In genomic region chr16:11396241-11397048, GRCh38 we compare ENCODE assay signal across 1 cellular context.
TF ChIP-seq lines count a peak whose summit lies in the region.

No MANE protein-coding gene starts in this region.

TF ChIP-seq in GM12878, 131 proteins besides CTCF, POLR2A, EP300 and RAD21 (continued from another document):
- TF ChIP-seq CEBPZ (IDR thresholded peaks at IDR 0.05; ENCODE audit: low read depth, low read length) (no peak), NFYA (IDR thresholded peaks at IDR 0.05; ENCODE audit: borderline replicate concordance, low read depth, low read length) (no peak), ZBTB4 (CRISPR knock-in tag; IDR thresholded peaks at IDR 0.05) (no peak), ZBTB33 (IDR thresholded peaks at IDR 0.05) (0 out of 2 replicates have a peak, but pooled peaks have one; percentile 19), TCF12 (IDR thresholded peaks at IDR 0.05; ENCODE audit: low read depth, low read length) (no peak), CUX1 (IDR thresholded peaks at IDR 0.05; ENCODE audit: insufficient replicate concordance, low read depth, low read length) (no peak), NBN (IDR thresholded peaks at IDR 0.05) (no peak), SIX5 (IDR thresholded peaks at IDR 0.05; ENCODE audit: low read depth, low read length, severe bottlenecking) (no peak), KAT2A (conservative IDR thresholded peaks at IDR 0.05; ENCODE audit: control insufficient read depth, low read depth, low read length) (no peak), BRCA1 (IDR thresholded peaks at IDR 0.05; ENCODE audit: low read depth, low read length) (no peak), YBX1 (IDR thresholded peaks at IDR 0.05) (no peak), PKNOX1 (IDR thresholded peaks at IDR 0.05) (no peak), HDAC2 (IDR thresholded peaks at IDR 0.05) (no peak), FOXM1 (IDR thresholded peaks at IDR 0.05; ENCODE audit: low read depth, low read length) (no peak), HSF1 (IDR thresholded peaks at IDR 0.05; ENCODE audit: low read depth, low read length) (no peak), IKZF1 (conservative IDR thresholded peaks at IDR 0.05) (peak; percentile 66), ATF7 (IDR thresholded peaks at IDR 0.05; ENCODE audit: low read depth) (no peak), BCLAF1 (IDR thresholded peaks at IDR 0.05) (no peak), TAF1 (IDR thresholded peaks at IDR 0.05; ENCODE audit: borderline replicate concordance, low read depth, low read length) (no peak), GABPA (IDR thresholded peaks at IDR 0.05; ENCODE audit: low read depth) (no peak), ZNF622 (IDR thresholded peaks at IDR 0.05) (no peak), CEBPB (IDR thresholded peaks at IDR 0.05; ENCODE audit: borderline replicate concordance in 1 of 2, low read depth in 2 of 2, low read length in 2 of 2) (no peak), SP1 (IDR thresholded peaks at IDR 0.05; ENCODE audit: low read depth, low read length) (no peak), ZBED1 (IDR thresholded peaks at IDR 0.05; ENCODE audit: borderline replicate concordance) (no peak), SPI1 (IDR thresholded peaks at IDR 0.05; ENCODE audit: borderline replicate concordance, insufficient read depth, low read depth, low read length) (no peak), YY1 (IDR thresholded peaks at IDR 0.05; ENCODE audit: low read depth, low read length) (0 out of 2 replicates have a peak, but pooled peaks have one; percentile 49), SMAD5 (IDR thresholded peaks at IDR 0.05; ENCODE audit: low read depth) (no peak), USF1 (IDR thresholded peaks at IDR 0.05; ENCODE audit: borderline replicate concordance, extremely low read length, insufficient read depth, low read depth, low read length) (no peak), ZNF24 (IDR thresholded peaks at IDR 0.05) (no peak), CHD4 (IDR thresholded peaks at IDR 0.05) (no peak), MEF2A (IDR thresholded peaks at IDR 0.05; ENCODE audit: insufficient read depth, low read depth, low read length) (no peak), ASH2L (IDR thresholded peaks at IDR 0.05; ENCODE audit: borderline replicate concordance, low read depth) (no peak), TARDBP (IDR thresholded peaks at IDR 0.05; ENCODE audit: borderline replicate concordance) (no peak), POLR2AphosphoS5 (IDR thresholded peaks at IDR 0.05; ENCODE audit: low read length) (no peak), KLF5 (IDR thresholded peaks at IDR 0.05; ENCODE audit: partially characterized antibody) (no peak), JUND (IDR thresholded peaks at IDR 0.05; ENCODE audit: low read depth, low read length) (no peak), SIN3A (IDR thresholded peaks at IDR 0.05; ENCODE audit: low read depth, low read length) (no peak), CREB1 (IDR thresholded peaks at IDR 0.05; ENCODE audit: low read depth) (no peak), ZNF217 (IDR thresholded peaks at IDR 0.05) (no peak), BCL11A (IDR thresholded peaks at IDR 0.05; ENCODE audit: low read depth, low read length) (no peak), SMARCA5 (IDR thresholded peaks at IDR 0.05) (peak; percentile 56; the same call in 1 of the 2 replicates), HCFC1 (IDR thresholded peaks at IDR 0.05; ENCODE audit: low read length) (no peak), NFXL1 (IDR thresholded peaks at IDR 0.05; ENCODE audit: borderline replicate concordance) (no peak), POU2F2 (IDR thresholded peaks at IDR 0.05; ENCODE audit: borderline replicate concordance, low read depth, low read length) (no peak), RUNX3 (IDR thresholded peaks at IDR 0.05; ENCODE audit: low read length) (peak; percentile 66), RFX5 (IDR thresholded peaks at IDR 0.05; ENCODE audit: low read depth, low read length) (no peak), CHD2 (IDR thresholded peaks at IDR 0.05; ENCODE audit: borderline replicate concordance, low read depth, low read length) (no peak), BMI1 (IDR thresholded peaks at IDR 0.05; ENCODE audit: borderline replicate concordance) (no peak)
